ENCODE assay signal across 15 cellular contexts in genomic region chr10:31072453-31072852, GRCh38.
"Had no signal": no experiment of that assay in that cellular context is flagged by ENCODE, and none has a peak within 500 bp of the region (broad histone marks: within the 10 kb centered on the region; RNA-seq: fewer than 3 reads in every experiment).

No MANE protein-coding gene starts in this region.

- H3K4me3 ChIP-seq: dorsolateral prefrontal cortex, psoas muscle, right lobe of liver, thyroid gland, uterus had no signal

- H3K4me3 Mint-ChIP-seq: activated CD8-positive, alpha-beta T cell treated with anti-CD3 and anti-CD28 coated beads for 36 hours; activated naive CD4-positive, alpha-beta T cell treated with anti-CD3 and anti-CD28 coated beads, Interleukin-2, amount 50 U/mL, for 24 hours; neural crest cell; stimulated activated memory B cell treated with anti-CD40 and anti-IgM and Interleukin-4, amounts not matched to agents 10 μg/mL and 1 μg/mL and 100 μg/mL, for 72 hours; WTC11 had no signal

- H3K27ac Mint-ChIP-seq: activated CD8-positive, alpha-beta T cell treated with anti-CD3 and anti-CD28 coated beads for 36 hours; activated naive CD4-positive, alpha-beta T cell treated with anti-CD3 and anti-CD28 coated beads, Interleukin-2, amount 50 U/mL, for 24 hours; stimulated activated memory B cell treated with anti-CD40 and anti-IgM and Interleukin-4, amounts not matched to agents 10 μg/mL and 1 μg/mL and 100 μg/mL, for 72 hours; WTC11 had no signal

- ATAC-seq: activated CD8-positive, alpha-beta T cell treated with anti-CD3 and anti-CD28 coated beads for 36 hours; right lobe of liver; stimulated activated memory B cell treated with anti-CD40 and anti-IgM and Interleukin-4, amounts not matched to agents 10 μg/mL and 1 μg/mL and 100 μg/mL, for 72 hours; WTC11 had no signal

- H3K36me3 ChIP-seq: right lobe of liver, thyroid gland, uterus had no signal

- H3K27me3 ChIP-seq: dorsolateral prefrontal cortex, right lobe of liver, thyroid gland, uterus had no signal

- H3K27ac ChIP-seq: dorsolateral prefrontal cortex, psoas muscle, right lobe of liver, thyroid gland, uterus had no signal

- H3K9me3 ChIP-seq: psoas muscle, right lobe of liver, thyroid gland, uterus had no signal

- H3K4me1 ChIP-seq: psoas muscle, right lobe of liver, uterus had no signal

- H3K36me3 Mint-ChIP-seq: activated naive CD4-positive, alpha-beta T cell treated with anti-CD3 and anti-CD28 coated beads, Interleukin-2, amount 50 U/mL, for 24 hours; stimulated activated memory B cell treated with anti-CD40 and anti-IgM and Interleukin-4, amounts not matched to agents 10 μg/mL and 1 μg/mL and 100 μg/mL, for 72 hours had no signal

- H3K9me3 Mint-ChIP-seq: activated CD8-positive, alpha-beta T cell treated with anti-CD3 and anti-CD28 coated beads for 36 hours; activated naive CD4-positive, alpha-beta T cell treated with anti-CD3 and anti-CD28 coated beads, Interleukin-2, amount 50 U/mL, for 24 hours had no signal

- DNase-seq: activated CD4-positive, alpha-beta T cell treated with anti-CD3 and anti-CD28 coated beads for 4 hours; activated CD8-positive, alpha-beta T cell treated with anti-CD3 and anti-CD28 coated beads for 36 hours; activated effector memory CD4-positive, alpha-beta T cell treated with anti-CD3 and anti-CD28 coated beads, Interleukin-2, amount 50 U/mL, for 16 hours; activated T-cell treated with anti-CD3 and anti-CD28 coated beads, Interleukin-2, amount 50 U/mL, for 48 hours; dorsolateral prefrontal cortex; psoas muscle; right lobe of liver; stimulated activated CD4-positive, alpha-beta T cell treated with anti-CD3 and anti-CD28 coated beads, Interleukin-2, amount 100 ng/mL, for 48 hours; SW 1271; thyroid gland; uterus had no signal

- H3K4me1 Mint-ChIP-seq: activated naive CD4-positive, alpha-beta T cell treated with anti-CD3 and anti-CD28 coated beads, Interleukin-2, amount 50 U/mL, for 24 hours; neural crest cell; stimulated activated memory B cell treated with anti-CD40 and anti-IgM and Interleukin-4, amounts not matched to agents 10 μg/mL and 1 μg/mL and 100 μg/mL, for 72 hours had no signal
